In the genomic region with DNA sequence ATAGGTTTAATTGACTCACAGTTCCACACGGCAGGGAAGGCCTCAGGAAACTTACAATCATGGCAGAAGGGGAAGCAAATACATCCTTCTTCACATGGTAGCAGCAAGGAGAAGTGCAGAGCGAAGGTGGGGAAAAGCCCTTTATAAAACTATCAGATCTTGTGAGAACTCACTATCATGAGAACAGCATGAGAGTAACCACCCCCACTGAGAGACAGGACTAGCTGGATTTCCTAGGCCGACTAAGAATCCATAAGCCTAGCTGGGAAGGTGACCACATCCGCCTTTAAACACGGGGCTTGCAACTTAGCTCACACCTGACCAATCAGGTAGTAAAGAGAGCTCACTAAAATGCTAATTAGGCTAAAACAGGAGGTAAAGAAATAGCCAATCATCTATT, we compare ENCODE assay signal across 5 cellular contexts. TPM values are rescaled to one million over a fixed set of nuclear protein-coding genes. Genes with fewer than 3 reads are reported as not detected.
DNase-seq lines count a peak whose midpoint lies in the region; ATAC-seq, FAIRE-seq and TF ChIP-seq lines count a peak whose summit lies in the region.
"Not testable (repeated sequence)": the region's sequence is repeated elsewhere in the genome, so short reads cannot be mapped to it uniquely, and the experiment has no call there.

No MANE protein-coding gene starts in this region.

- H3K79me1 ChIP-seq in mesendoderm (ENCODE audit: low read length), result not testable (repeated sequence)

- not testable (repeated sequence) for H3K27ac ChIP-seq in mesendoderm (ENCODE audit: low read depth, low read length)

- not testable (repeated sequence) for H2BK5ac ChIP-seq in mesendoderm (ENCODE audit: low read length)

- not testable (repeated sequence) for H3K23ac ChIP-seq in mesendoderm (ENCODE audit: low read length)

- not testable (repeated sequence) for H4K8ac ChIP-seq in mesendoderm (ENCODE audit: low read depth, low read length)

- H3K27me3 ChIP-seq in mesendoderm (ENCODE audit: insufficient read depth, low read length, poor library complexity), result not testable (repeated sequence)

- H3K36me3 ChIP-seq in mesendoderm (ENCODE audit: control insufficient read depth, insufficient read depth, low read length), result not testable (repeated sequence)

- H2BK15ac ChIP-seq in mesendoderm (replicated peaks; ENCODE audit: low read depth), result not testable (repeated sequence)

- peak; percentile 9 for ATAC-seq in stimulated activated naive CD8-positive, alpha-beta T cell treated with anti-CD3 and anti-CD28 coated beads, Interleukin-15, Interleukin-2, amounts not matched to agents 100 U/mL and 50 U/mL, for 24 hours

- not testable (repeated sequence) for H3K9ac ChIP-seq in mesendoderm (ENCODE audit: low read length)

- not testable (repeated sequence) for H2BK120ac ChIP-seq in mesendoderm (ENCODE audit: low read depth, low read length)

- no CpG with 5 or more reads among the region's 5 CpGs for WGBS in mesendoderm (ENCODE audit: extremely low coverage, insufficient coverage, low lambda C conversion rate)

- peak; percentile 51 for FAIRE-seq in GM18507 (lab: Jason Lieb, UNC)

- not testable (repeated sequence) for H3K18ac ChIP-seq in mesendoderm (ENCODE audit: low read length)

- H2AK5ac ChIP-seq in mesendoderm (ENCODE audit: low read length), result not testable (repeated sequence)

- H3K4me1 ChIP-seq in mesendoderm (ENCODE audit: control insufficient read depth, low read depth, low read length), result not testable (repeated sequence)

- not testable (repeated sequence) for H3K4me2 ChIP-seq in mesendoderm (ENCODE audit: low read length)

- not testable (repeated sequence) for H3K4ac ChIP-seq in mesendoderm (ENCODE audit: low read depth, low read length)

- not testable (repeated sequence) for DNase-seq in GM18507 (ENCODE audit: extremely low spot score, insufficient read length, low read depth); stimulated activated naive CD8-positive, alpha-beta T cell treated with anti-CD3 and anti-CD28 coated beads, Interleukin-15, Interleukin-2, amounts not matched to agents 100 U/mL and 50 U/mL, for 24 hours
- DNase-seq in ecto neural progenitor cell (ENCODE audit: low spot score), result peak; percentile 3
- peak; percentile 53 for DNase-seq in epithelial cell of esophagus (ENCODE audit: low read depth)
- DNase-seq in mesendoderm, result peak; percentile 59

- not testable (repeated sequence) for H3K79me2 ChIP-seq in mesendoderm (ENCODE audit: control insufficient read depth, insufficient read depth, low read length)

- H4K5ac ChIP-seq in mesendoderm (ENCODE audit: low read length), result not testable (repeated sequence)

- not testable (repeated sequence) for H3K4me3 ChIP-seq in epithelial cell of esophagus (ENCODE audit: low read length); mesendoderm (ENCODE audit: low read length)

- TF ChIP-seq CTCF in epithelial cell of esophagus (IDR thresholded peaks at IDR 0.05; ENCODE audit: insufficient read depth, low read depth, low read length, missing control alignments), result not testable (repeated sequence)

- H3K56ac ChIP-seq in mesendoderm (ENCODE audit: low read length), result not testable (repeated sequence)

RNA-seq across cellular contexts. Expression of a gene that starts 42.7 kb away (rescaled TPM):
- 65.7 TPM for polyA plus RNA-seq in mesendoderm (2013, experiment 1 of 2)
- polyA plus RNA-seq in mesendoderm (2013, experiment 2 of 2), result 66.6 TPM

RNA-seq across cellular contexts. Expression of a gene that starts 42.8 kb away (rescaled TPM):
- 533 TPM for polyA plus RNA-seq in mesendoderm (2013, experiment 1 of 2)
- polyA plus RNA-seq in mesendoderm (2013, experiment 2 of 2), result 528 TPM
